Comparison of ENCODE assay signal across 8 cellular contexts in the genomic region with DNA sequence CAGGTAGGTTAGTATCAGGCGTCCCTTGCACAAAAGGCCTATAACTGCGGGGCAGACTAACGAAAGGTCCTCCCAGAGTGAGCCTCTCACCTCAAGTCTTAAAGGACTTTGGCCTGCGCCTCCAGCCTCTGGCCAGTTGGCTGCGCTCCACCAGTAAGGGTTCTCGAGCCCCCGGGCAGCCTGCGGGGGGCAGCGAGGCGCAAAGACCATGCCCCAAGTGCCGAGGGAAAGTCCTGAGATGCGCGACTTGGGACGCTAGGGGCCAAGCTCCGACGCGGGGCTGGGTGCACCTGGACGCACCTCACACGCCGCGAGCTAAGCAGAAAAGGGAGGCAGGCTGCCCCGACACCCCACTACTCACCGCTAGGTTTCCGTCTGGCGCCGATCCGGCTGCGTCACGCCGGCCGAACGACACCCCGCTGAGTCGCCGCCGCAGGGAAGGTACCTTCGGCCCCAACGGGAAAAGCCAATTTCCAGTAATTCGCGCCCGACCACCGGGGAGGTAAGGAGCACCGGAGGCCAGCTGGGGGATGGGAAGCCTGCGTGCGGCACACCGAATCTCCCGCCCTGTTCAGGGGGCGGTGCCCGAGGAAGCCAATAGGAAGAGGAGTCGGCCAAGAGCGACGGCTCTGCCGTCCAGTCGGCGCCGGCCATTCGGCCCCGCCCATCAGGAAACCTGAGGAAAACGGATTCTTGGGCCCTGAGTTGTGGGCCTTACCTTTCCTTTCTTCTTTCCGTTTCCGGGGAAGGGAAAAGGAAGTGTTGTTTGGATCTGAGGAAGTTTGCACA. TPM values are rescaled to one million over a fixed set of nuclear protein-coding genes. Genes with fewer than 3 reads are reported as not detected.
A peak's percentile ranks its signal among the peaks of the same experiment; 100 is the strongest.
DNase-seq lines count a peak whose midpoint lies in the region; TF ChIP-seq lines count a peak whose summit lies in the region.

A gene (minus strand): TSS at position 532 of the 789 bp plus-strand sequence. CDS start 5,537 bp downstream, outside the sequence.

- TF ChIP-seq EP300 in neural cell (conservative IDR thresholded peaks at IDR 0.05; ENCODE audit: poor library complexity, severe bottlenecking) (peak; percentile 37), stomach (IDR thresholded peaks at IDR 0.05) (no peak)

- H3K4me1 ChIP-seq in MM.1S (ENCODE audit: low read length) (peaks cover 46% of the 10 kb centered on the region), stomach (peaks cover 19 to 62% (median 46%) of the 10 kb centered on the region in 4 donors)

- H3K4me3 ChIP-seq in MM.1S (ENCODE audit: low read length) (peak within 1 kb of the TSS; percentile 84), fibroblast of villous mesenchyme (ENCODE audit: low read depth, low read length) (peak within 1 kb of the TSS; percentile 96), neural cell (ENCODE audit: low read length) (peak within 1 kb of the TSS; percentile 83), stomach (peak within 1 kb of the TSS; percentile 86 to 96 (median 91))

- TF ChIP-seq CTCF in MM.1S (IDR thresholded peaks at IDR 0.05; ENCODE audit: low read length) (peak; percentile 79), fibroblast of villous mesenchyme (IDR thresholded peaks at IDR 0.05; ENCODE audit: insufficient read depth, low read depth, low read length) (peak; percentile 58), neural cell (IDR thresholded peaks at IDR 0.05; ENCODE audit: poor library complexity, severe bottlenecking) (peak; percentile 90), stomach (IDR thresholded peaks at IDR 0.05) (peak in 5 of 7 experiments; percentile 23 to 86 (median 60))

- TF ChIP-seq RAD21 in neural cell (conservative IDR thresholded peaks at IDR 0.05): peak; percentile 62

- H3F3A ChIP-seq in MM.1S (ENCODE audit: insufficient read depth, low read length) (peaks cover 39% of the 10 kb centered on the region), neural cell (ENCODE audit: insufficient read depth, low read length, poor library complexity, severe bottlenecking) (no peaks in the 10 kb centered on the region)

- 0 out of 2 replicates have a peak, but pooled peaks cover 2% of the 10 kb centered on the region for H3K9me2 ChIP-seq in MM.1S (replicated peaks; ENCODE audit: insufficient read depth, low read length)
- no peaks in the 10 kb centered on the region for H3K9me2 ChIP-seq in neural cell (ENCODE audit: insufficient read depth, low read length)

- H3K79me2 ChIP-seq in MM.1S (ENCODE audit: low read length) (peaks cover 71% of the 10 kb centered on the region), neural cell (replicated peaks; ENCODE audit: insufficient read depth, low read length) (peaks cover 20% of the 10 kb centered on the region)

- TF ChIP-seq POLR2A in stomach (IDR thresholded peaks at IDR 0.05): no peak

- H2AFZ ChIP-seq in MM.1S (ENCODE audit: low read length) (peak within 1 kb of the TSS; percentile 85), neural cell (ENCODE audit: low read depth, low read length) (peak within 1 kb of the TSS; percentile 73)

- intact Hi-C loops in stomach (cut with DNase I; ENCODE audit: low total_unique reads): no loop called here

- H3K9ac ChIP-seq in MM.1S (ENCODE audit: low read length) (peak within 1 kb of the TSS; percentile 78), neural cell (ENCODE audit: low read length) (peak within 1 kb of the TSS; percentile 76)

- H3K4me2 ChIP-seq in MM.1S (ENCODE audit: low read depth, low read length): peak within 1 kb of the TSS; percentile 83
- H3K4me2 ChIP-seq in neural cell (ENCODE audit: low read length): peak within 1 kb of the TSS; percentile 87

- peak; percentile 86 for DNase-seq in GF-D8 (lab: John Stamatoyannopoulos, UW)
- peak; percentile 89 for DNase-seq in HCEC 1CT
- DNase-seq in MM.1S: peak; percentile 92
- DNase-seq in SIG-M5 (lab: John Stamatoyannopoulos, UW): peak; percentile 65
- peak; percentile 78 for DNase-seq in activated gamma-delta T cell (lab: John Stamatoyannopoulos, UW)
- peak; percentile 94 for DNase-seq in fibroblast of villous mesenchyme (ENCODE audit: low read depth)
- DNase-seq in stomach: peak; percentile 96

- H3K9me3 ChIP-seq in MM.1S (replicated peaks; ENCODE audit: insufficient read depth, low read length) (no peaks in the 10 kb centered on the region), neural cell (ENCODE audit: low read length) (no peaks in the 10 kb centered on the region), stomach (no peaks in the 10 kb centered on the region)

- H3K27me3 ChIP-seq in MM.1S (replicated peaks; ENCODE audit: insufficient read depth, low read length): no peaks in the 10 kb centered on the region
- H3K27me3 ChIP-seq in neural cell (ENCODE audit: insufficient read depth, low read depth, low read length): no peaks in the 10 kb centered on the region
- H3K27me3 ChIP-seq in stomach: no peaks in the 10 kb centered on the region

- H3K27ac ChIP-seq in MM.1S (ENCODE audit: low read length): peak within 1 kb of the TSS; percentile 76
- peak within 1 kb of the TSS; percentile 75 for H3K27ac ChIP-seq in neural cell (ENCODE audit: low read length)
- H3K27ac ChIP-seq in stomach: peak within 1 kb of the TSS; percentile 90 to 95 (median 94)

- H4K20me1 ChIP-seq in MM.1S (ENCODE audit: insufficient read depth, low read length): no peaks in the 10 kb centered on the region
- no peaks in the 10 kb centered on the region for H4K20me1 ChIP-seq in neural cell (ENCODE audit: insufficient read depth)

- WGBS in stomach, 5 donors: 0 to 2% (median 0%) methylated on average over 26 to 61 of the region's 61 CpGs

- no peaks in the 10 kb centered on the region for H3K36me3 ChIP-seq in MM.1S (replicated peaks; ENCODE audit: insufficient read depth, low read length)
- H3K36me3 ChIP-seq in neural cell (ENCODE audit: insufficient read depth, low read length): no peaks in the 10 kb centered on the region
- peaks cover 0 to 9% (median 6%) of the 10 kb centered on the region in 4 donors for H3K36me3 ChIP-seq in stomach

TF ChIP-seq in neural cell, 6 proteins besides CTCF, POLR2A, EP300 and RAD21:
- peak; percentile 97 for TF ChIP-seq MXI1 (conservative IDR thresholded peaks at IDR 0.05; ENCODE audit: poor library complexity, severe bottlenecking)
- no peak for TF ChIP-seq EZH2 (IDR thresholded peaks at IDR 0.05; ENCODE audit: borderline replicate concordance, insufficient read depth, low read length, poor library complexity, severe bottlenecking)
- peak; percentile 82 for TF ChIP-seq POLR2AphosphoS5 (IDR thresholded peaks at IDR 0.05)
- TF ChIP-seq, protein P1, sequence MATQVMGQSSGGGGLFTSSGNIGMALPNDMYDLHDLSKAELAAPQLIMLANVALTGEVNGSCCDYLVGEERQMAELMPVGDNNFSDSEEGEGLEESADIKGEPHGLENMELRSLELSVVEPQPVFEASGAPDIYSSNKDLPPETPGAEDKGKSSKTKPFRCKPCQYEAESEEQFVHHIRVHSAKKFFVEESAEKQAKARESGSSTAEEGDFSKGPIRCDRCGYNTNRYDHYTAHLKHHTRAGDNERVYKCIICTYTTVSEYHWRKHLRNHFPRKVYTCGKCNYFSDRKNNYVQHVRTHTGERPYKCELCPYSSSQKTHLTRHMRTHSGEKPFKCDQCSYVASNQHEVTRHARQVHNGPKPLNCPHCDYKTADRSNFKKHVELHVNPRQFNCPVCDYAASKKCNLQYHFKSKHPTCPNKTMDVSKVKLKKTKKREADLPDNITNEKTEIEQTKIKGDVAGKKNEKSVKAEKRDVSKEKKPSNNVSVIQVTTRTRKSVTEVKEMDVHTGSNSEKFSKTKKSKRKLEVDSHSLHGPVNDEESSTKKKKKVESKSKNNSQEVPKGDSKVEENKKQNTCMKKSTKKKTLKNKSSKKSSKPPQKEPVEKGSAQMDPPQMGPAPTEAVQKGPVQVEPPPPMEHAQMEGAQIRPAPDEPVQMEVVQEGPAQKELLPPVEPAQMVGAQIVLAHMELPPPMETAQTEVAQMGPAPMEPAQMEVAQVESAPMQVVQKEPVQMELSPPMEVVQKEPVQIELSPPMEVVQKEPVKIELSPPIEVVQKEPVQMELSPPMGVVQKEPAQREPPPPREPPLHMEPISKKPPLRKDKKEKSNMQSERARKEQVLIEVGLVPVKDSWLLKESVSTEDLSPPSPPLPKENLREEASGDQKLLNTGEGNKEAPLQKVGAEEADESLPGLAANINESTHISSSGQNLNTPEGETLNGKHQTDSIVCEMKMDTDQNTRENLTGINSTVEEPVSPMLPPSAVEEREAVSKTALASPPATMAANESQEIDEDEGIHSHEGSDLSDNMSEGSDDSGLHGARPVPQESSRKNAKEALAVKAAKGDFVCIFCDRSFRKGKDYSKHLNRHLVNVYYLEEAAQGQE (IDR thresholded peaks at IDR 0.05; ENCODE audit: borderline replicate concordance): no peak
- TF ChIP-seq SMC3 (conservative IDR thresholded peaks at IDR 0.05; ENCODE audit: poor library complexity): peak; percentile 79
- TF ChIP-seq TAF1 (IDR thresholded peaks at IDR 0.05; ENCODE audit: low read depth): no peak
TF ChIP-seq in neural cell: peak in this region for 3.

RNA-seq across cellular contexts. Expression of the gene that starts here (rescaled TPM):
- total RNA-seq in fibroblast of villous mesenchyme (10.0 and 22.5 TPM in 2 replicates), stomach (10 to 100 TPM; 11.0 to 62.0 (median 22.9) TPM)
- polyA plus RNA-seq in neural cell (14.8 and 17.2 TPM in 2 replicates), stomach (1 to 10 TPM; 5.3 to 7.3 (median 6.8) TPM)
- 23.6 and 24.1 TPM in 2 replicates for polyA minus RNA-seq in neural cell

Comparison
In these comparisons a context has a peak if more than half of its experiments do, and no peak if none do; other contexts are left out.
1. Peak in every context shown above with its lines: DNase-seq, H3K4me3 ChIP-seq and H3K27ac ChIP-seq.